In genomic region chr1:197200468-197200899, GRCh38 we compare ENCODE assay signal across 7 cellular contexts. TPM values are rescaled to one million over a fixed set of nuclear protein-coding genes. Genes with fewer than 3 reads are reported as not detected.
DNase-seq lines count a peak whose midpoint lies in the region; ATAC-seq and TF ChIP-seq lines count a peak whose summit lies in the region.

No MANE protein-coding gene starts in this region.

- peaks cover 61% of the 10 kb centered on the region for H3K4me1 Mint-ChIP-seq in activated T-cell treated with anti-CD3 and anti-CD28 coated beads, Interleukin-2, amount 50 U/mL, for 4 hours (ENCODE audit: low read depth)

- no peaks in the 10 kb centered on the region for H3K27me3 ChIP-seq in prostate gland (replicated peaks; ENCODE audit: insufficient read depth)

- DNase-seq in HS-27A (ENCODE audit: low read depth) (peak; percentile 11), globus pallidus (ENCODE audit: low spot score) (peak; percentile 47), prostate gland (ENCODE audit: low spot score) (no peak), HT-29 (ENCODE audit: low spot score) (no peak)
- DNase-seq in activated T-cell treated with anti-CD3 and anti-CD28 coated beads, Interleukin-2, amount 50 U/mL, for 4 hours, result no peak

- H3K9me3 Mint-ChIP-seq in activated T-cell treated with anti-CD3 and anti-CD28 coated beads, Interleukin-2, amount 50 U/mL, for 4 hours, result no peaks in the 10 kb centered on the region

- H3K27me3 Mint-ChIP-seq in activated T-cell treated with anti-CD3 and anti-CD28 coated beads, Interleukin-2, amount 50 U/mL, for 4 hours (ENCODE audit: low read depth), result no peaks in the 10 kb centered on the region

- under 1% methylated on average over 12 of the region's 12 CpGs for WGBS in prostate gland

- peak overlapping the region; percentile 94 for H3K4me3 ChIP-seq in GM08714 (ENCODE audit: low read length)
- peak overlapping the region; percentile 91 to 93 for H3K4me3 ChIP-seq in prostate gland

- intact Hi-C loops in prostate gland (cut with DNase I), result no loop called here

- no peaks in the 10 kb centered on the region for H3K36me3 ChIP-seq in prostate gland

- H3K4me3 Mint-ChIP-seq in activated T-cell treated with anti-CD3 and anti-CD28 coated beads, Interleukin-2, amount 50 U/mL, for 4 hours, result peak overlapping the region; percentile 95

- no peak for TF ChIP-seq CTCF in prostate gland (IDR thresholded peaks at IDR 0.05)

- peaks cover 4% of the 10 kb centered on the region for H3K36me3 Mint-ChIP-seq in activated T-cell treated with anti-CD3 and anti-CD28 coated beads, Interleukin-2, amount 50 U/mL, for 4 hours (ENCODE audit: insufficient read depth)

- peak; percentile 8 to 25 for ATAC-seq in activated T-cell treated with anti-CD3 and anti-CD28 coated beads, Interleukin-2, amount 50 U/mL, for 4 hours
- no peak for ATAC-seq in GM18870 (IDR thresholded peaks at IDR 0.05; ENCODE audit: unreplicated experiment)

- H3K27ac ChIP-seq in prostate gland, result peak overlapping the region; percentile 92 to 93

- H3K4me1 ChIP-seq in prostate gland (replicated peaks), result no peaks in the 10 kb centered on the region

- H3K9me3 ChIP-seq in prostate gland, result no peaks in the 10 kb centered on the region

- no peak for TF ChIP-seq POLR2A in prostate gland (IDR thresholded peaks at IDR 0.05)

RNA-seq across cellular contexts. Expression of gene ZBTB41, which starts 0.6 kb away (rescaled TPM):
- total RNA-seq in activated T-cell treated with anti-CD3 and anti-CD28 coated beads, Interleukin-2, amount 50 U/mL, for 4 hours, result 1 to 10 TPM; 2.5 TPM
- total RNA-seq in prostate gland, result 10 to 100 TPM in 1 of 2 donors, 1 to 10 TPM in 1; 9.8 to 13.0 TPM
- total RNA-seq in HT-29 (2014; rRNA removed; shearing (Covaris generic)), result 1.6 and 1.7 TPM in 2 replicates

RNA-seq across cellular contexts. Expression of gene ASPM, which starts 54.0 kb away (rescaled TPM):
- 1 to 10 TPM; 1.2 to 1.7 (median 1.4) TPM for total RNA-seq in activated T-cell treated with anti-CD3 and anti-CD28 coated beads, Interleukin-2, amount 50 U/mL, for 4 hours
- 1 to 10 TPM; 1.8 to 5.1 TPM for total RNA-seq in prostate gland
- total RNA-seq in HT-29 (2014; rRNA removed; shearing (Covaris generic)), result 23.0 and 23.5 TPM in 2 replicates

Comparison
In these comparisons a context has a peak if more than half of its experiments do, and no peak if none do; other contexts are left out.
1. DNase-seq: peak in HS-27A (single experiment) and globus pallidus (single experiment); none in activated T-cell treated with anti-CD3 and anti-CD28 coated beads, Interleukin-2, amount 50 U/mL, for 4 hours (single experiment), prostate gland (single experiment) and HT-29 (single experiment).